Comparison of ENCODE assay signal across 29 cellular contexts in genomic region chr10:36583690-36584089, GRCh38.
"Had no signal": no experiment of that assay in that cellular context is flagged by ENCODE, and none has a peak within 500 bp of the region (broad histone marks: within the 10 kb centered on the region; RNA-seq: fewer than 3 reads in every experiment).

No MANE protein-coding gene starts in this region.

- H3K79me2 ChIP-seq: parathyroid adenoma had no signal

- H3K9ac ChIP-seq: neural progenitor cell, parathyroid adenoma had no signal

- ATAC-seq: naive thymus-derived CD4-positive, alpha-beta T cell; natural killer cell; psoas muscle; right cardiac atrium; sciatic nerve; stimulated activated effector memory CD8-positive, alpha-beta T cell treated with anti-CD3 and anti-CD28 coated beads, Interleukin-12 subunit alpha, Interleukin-12 subunit beta, amount 100 ng/mL, for 72 hours; stimulated activated naive CD8-positive, alpha-beta T cell treated with anti-CD3 and anti-CD28 coated beads, Interleukin-15, amount 100 ng/mL, for 72 hours; stimulated activated naive CD8-positive, alpha-beta T cell treated with anti-CD3 and anti-CD28 coated beads, Interleukin-15, Interleukin-2, amounts not matched to agents 100 U/mL and 50 U/mL, for 24 hours; upper lobe of right lung had no signal

- H3K4me2 ChIP-seq: neural progenitor cell had no signal

- H3K27me3 Mint-ChIP-seq: naive thymus-derived CD4-positive, alpha-beta T cell; progenitor cell of endocrine pancreas; stimulated activated naive CD8-positive, alpha-beta T cell treated with anti-CD3 and anti-CD28 coated beads, Interleukin-15, amount 100 ng/mL, for 72 hours; type B pancreatic cell had no signal

- DNase-seq: naive thymus-derived CD4-positive, alpha-beta T cell; natural killer cell; occipital lobe; ovary; posterior cingulate gyrus; psoas muscle; right cardiac atrium; stimulated activated CD4-positive, alpha-beta T cell treated with anti-CD3 and anti-CD28 coated beads, Interleukin-15, amount 100 ng/mL, for 24 hours; stimulated activated CD4-positive, alpha-beta T cell treated with anti-CD3 and anti-CD28 coated beads, Interleukin-2, amount 100 ng/mL, for 24 hours; stimulated activated CD4-positive, alpha-beta T cell treated with anti-CD3 and anti-CD28 coated beads, Interleukin-2, amount 100 ng/mL, for 48 hours; stimulated activated CD4-positive, alpha-beta T cell treated with anti-CD3 and anti-CD28 coated beads, Interleukin-4, amount 100 ng/mL, for 24 hours; stimulated activated naive CD4-positive, alpha-beta T cell; stimulated activated naive CD8-positive, alpha-beta T cell treated with anti-CD3 and anti-CD28 coated beads, Interleukin-15, amount 100 ng/mL, for 72 hours; stimulated activated naive CD8-positive, alpha-beta T cell treated with anti-CD3 and anti-CD28 coated beads, Interleukin-15, Interleukin-2, amounts not matched to agents 100 U/mL and 50 U/mL, for 24 hours; substantia nigra; testis; tibial artery; transverse colon; upper lobe of right lung; uterus had no signal

- H3K4me1 Mint-ChIP-seq: naive thymus-derived CD4-positive, alpha-beta T cell; nephron; neural progenitor cell; stimulated activated effector memory CD8-positive, alpha-beta T cell treated with anti-CD3 and anti-CD28 coated beads, Interleukin-12 subunit alpha, Interleukin-12 subunit beta, amount 100 ng/mL, for 72 hours; stimulated activated naive CD8-positive, alpha-beta T cell treated with anti-CD3 and anti-CD28 coated beads, Interleukin-15, amount 100 ng/mL, for 72 hours had no signal

- H3K27ac ChIP-seq: neural progenitor cell, ovary, parathyroid adenoma, psoas muscle, skin epidermis, suprapubic skin, testis, tibial artery, transverse colon, upper lobe of right lung, uterus had no signal

- H3K4me3 Mint-ChIP-seq: naive thymus-derived CD4-positive, alpha-beta T cell; natural killer cell; nephron; neural progenitor cell; stimulated activated effector memory CD8-positive, alpha-beta T cell treated with anti-CD3 and anti-CD28 coated beads, Interleukin-12 subunit alpha, Interleukin-12 subunit beta, amount 100 ng/mL, for 72 hours; stimulated activated naive CD8-positive, alpha-beta T cell treated with anti-CD3 and anti-CD28 coated beads, Interleukin-15, amount 100 ng/mL, for 72 hours; type B pancreatic cell had no signal

- H3K9me3 ChIP-seq: ovary, psoas muscle, suprapubic skin, testis, tibial artery, transverse colon, upper lobe of right lung, uterus had no signal

- H3K4me1 ChIP-seq: neural progenitor cell, parathyroid adenoma, psoas muscle, suprapubic skin, testis, tibial artery, transverse colon, upper lobe of right lung, uterus had no signal

- H2AFZ ChIP-seq: neural progenitor cell, parathyroid adenoma had no signal

- H3K27ac Mint-ChIP-seq: naive thymus-derived CD4-positive, alpha-beta T cell; natural killer cell; nephron; neural progenitor cell; progenitor cell of endocrine pancreas; stimulated activated effector memory CD8-positive, alpha-beta T cell treated with anti-CD3 and anti-CD28 coated beads, Interleukin-12 subunit alpha, Interleukin-12 subunit beta, amount 100 ng/mL, for 72 hours; stimulated activated naive CD8-positive, alpha-beta T cell treated with anti-CD3 and anti-CD28 coated beads, Interleukin-15, amount 100 ng/mL, for 72 hours; type B pancreatic cell had no signal

- H3K36me3 ChIP-seq: neural progenitor cell, ovary, suprapubic skin, tibial artery, transverse colon, upper lobe of right lung, uterus had no signal

- H3K36me3 Mint-ChIP-seq: naive thymus-derived CD4-positive, alpha-beta T cell; natural killer cell; neural progenitor cell; stimulated activated effector memory CD8-positive, alpha-beta T cell treated with anti-CD3 and anti-CD28 coated beads, Interleukin-12 subunit alpha, Interleukin-12 subunit beta, amount 100 ng/mL, for 72 hours; type B pancreatic cell had no signal

- H3K27me3 ChIP-seq: neural progenitor cell, ovary, suprapubic skin, testis, tibial artery, transverse colon, upper lobe of right lung, uterus had no signal

- H3K9me3 Mint-ChIP-seq: neural progenitor cell, type B pancreatic cell had no signal

- H3K4me3 ChIP-seq: neural progenitor cell, ovary, psoas muscle, skin epidermis, suprapubic skin, testis, tibial artery, transverse colon, upper lobe of right lung, uterus had no signal
